Comparison of ENCODE assay signal across 24 cellular contexts in genomic region chr4:138916763-138917162, GRCh38.
"Had no signal": no experiment of that assay in that cellular context is flagged by ENCODE, and none has a peak within 500 bp of the region (broad histone marks: within the 10 kb centered on the region; RNA-seq: fewer than 3 reads in every experiment).

No MANE protein-coding gene starts in this region.

- H3K9me3 Mint-ChIP-seq: activated naive CD8-positive, alpha-beta T cell treated with anti-CD3 and anti-CD28 coated beads for 36 hours; central memory CD8-positive, alpha-beta T cell; effector memory CD8-positive, alpha-beta T cell; mesothelial cell of epicardium; natural killer cell; stimulated activated naive CD8-positive, alpha-beta T cell treated with anti-CD3 and anti-CD28 coated beads, Interleukin-15, Interleukin-2, amounts not matched to agents 100 ng/mL and 50 ng/mL, for 24 hours had no signal

- H3K4me3 Mint-ChIP-seq: activated naive CD8-positive, alpha-beta T cell treated with anti-CD3 and anti-CD28 coated beads for 36 hours; central memory CD8-positive, alpha-beta T cell; effector memory CD8-positive, alpha-beta T cell; mesothelial cell of epicardium; natural killer cell; stimulated activated naive CD8-positive, alpha-beta T cell treated with anti-CD3 and anti-CD28 coated beads, Interleukin-15, Interleukin-2, amounts not matched to agents 100 ng/mL and 50 ng/mL, for 24 hours had no signal

- H3K4me1 Mint-ChIP-seq: activated naive CD8-positive, alpha-beta T cell treated with anti-CD3 and anti-CD28 coated beads for 36 hours; natural killer cell had no signal

- FAIRE-seq: astrocyte, colon, TTC549 had no signal

- DNase-seq: activated CD4-positive, alpha-beta T cell treated with anti-CD3 and anti-CD28 coated beads, Interleukin-2, amount 50 U/mL, for 4 hours; activated naive CD4-positive, alpha-beta T cell treated with Interleukin-2 at 50 U/mL for 16 hours; activated naive CD8-positive, alpha-beta T cell treated with anti-CD3 and anti-CD28 coated beads for 36 hours; activated T-cell treated with anti-CD3 and anti-CD28 coated beads, Interleukin-2, amount 50 U/mL, for 48 hours; dorsolateral prefrontal cortex; effector memory CD8-positive, alpha-beta T cell; heart right ventricle; islet precursor cell; left lung; natural killer cell; right cardiac atrium; stimulated activated CD4-positive, alpha-beta T cell treated with anti-CD3 and anti-CD28 coated beads, Interleukin-12 subunit alpha, Interleukin-12 subunit beta, amount 100 ng/mL, for 4 hours; stimulated activated CD4-positive, alpha-beta T cell treated with anti-CD3 and anti-CD28 coated beads, Interleukin-4, amount 100 ng/mL, for 4 hours; substantia nigra; upper lobe of right lung had no signal

- H3K27ac Mint-ChIP-seq: activated naive CD8-positive, alpha-beta T cell treated with anti-CD3 and anti-CD28 coated beads for 36 hours; effector memory CD8-positive, alpha-beta T cell; mesothelial cell of epicardium; natural killer cell; stimulated activated naive CD8-positive, alpha-beta T cell treated with anti-CD3 and anti-CD28 coated beads, Interleukin-15, Interleukin-2, amounts not matched to agents 100 ng/mL and 50 ng/mL, for 24 hours had no signal

- ATAC-seq: effector memory CD8-positive, alpha-beta T cell; heart right ventricle; left lung; natural killer cell; right cardiac atrium; upper lobe of right lung had no signal

- H3K4me3 ChIP-seq: dorsolateral prefrontal cortex, heart right ventricle, left lung, lung, prostate gland, thyroid gland, upper lobe of right lung had no signal

- H3K36me3 Mint-ChIP-seq: activated naive CD8-positive, alpha-beta T cell treated with anti-CD3 and anti-CD28 coated beads for 36 hours; mesothelial cell of epicardium; natural killer cell had no signal

- H3K36me3 ChIP-seq: heart right ventricle, left lung, prostate gland, thyroid gland, upper lobe of right lung had no signal

- H3K27me3 ChIP-seq: dorsolateral prefrontal cortex, heart right ventricle, left lung, thyroid gland, upper lobe of right lung had no signal

- H3K9me3 ChIP-seq: heart right ventricle, left lung, prostate gland, thyroid gland, upper lobe of right lung had no signal

- H3K27ac ChIP-seq: dorsolateral prefrontal cortex, heart right ventricle, left lung, prostate gland, thyroid gland, upper lobe of right lung had no signal
